Comparison of ENCODE assay signal across 24 cellular contexts in the genomic region with DNA sequence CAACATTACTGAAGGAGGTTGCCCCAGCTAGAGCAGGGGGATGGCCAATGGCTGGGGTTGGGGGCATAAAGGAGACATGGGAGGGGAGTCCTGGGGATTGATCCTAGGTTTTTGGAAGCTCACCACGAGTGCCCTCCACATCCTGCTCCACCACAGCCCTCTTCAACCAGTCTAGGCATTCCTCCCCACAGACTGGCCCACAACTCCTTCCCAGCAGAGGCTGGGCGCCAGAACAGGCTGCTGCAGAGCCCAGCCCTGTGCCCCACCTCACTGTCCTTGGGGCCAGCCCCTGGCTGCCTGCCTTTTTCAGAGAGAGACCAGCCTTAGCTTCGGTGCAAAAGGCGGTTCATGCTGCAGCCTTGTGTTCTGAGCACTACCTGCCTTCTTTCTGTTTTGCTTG. TPM values are rescaled to one million over a fixed set of nuclear protein-coding genes. Genes with fewer than 3 reads are reported as not detected.
A peak's percentile ranks its signal among the peaks of the same experiment; 100 is the strongest.
DNase-seq lines count a peak whose midpoint lies in the region; ATAC-seq, FAIRE-seq and TF ChIP-seq lines count a peak whose summit lies in the region.
"Had no signal": no experiment of that assay in that cellular context is flagged by ENCODE, and none has a peak within 500 bp of the region (broad histone marks: within the 10 kb centered on the region; RNA-seq: fewer than 3 reads in every experiment).

No MANE protein-coding gene starts in this region.

- H3K27ac Mint-ChIP-seq in Caco-2 (ENCODE audit: unreplicated experiment): no peak overlapping the region
- H3K27ac Mint-ChIP-seq: B cell; CD4-positive, alpha-beta T cell had no signal

- TF ChIP-seq RAD21 in HepG2 (CRISPR knock-in tag; IDR thresholded peaks at IDR 0.05): no peak

- no peaks in the 10 kb centered on the region for H3K9me3 Mint-ChIP-seq in Caco-2 (ENCODE audit: unreplicated experiment)
- H3K9me3 Mint-ChIP-seq: CD4-positive, alpha-beta T cell had no signal

- H3K4me3 ChIP-seq in HepG2 (replicated peaks in 1 of 3; ENCODE audit: insufficient read depth in 1 of 3, low read depth in 2 of 3, low read length in 3 of 3) (no peak overlapping the region), right lobe of liver (no peak overlapping the region), lung (no peak overlapping the region), osteoblast (ENCODE audit: insufficient read depth, low read length) (no peak overlapping the region), upper lobe of right lung (no peak overlapping the region), Caco-2 (ENCODE audit: low read depth, low read length) (no peak overlapping the region)
- H3K4me3 ChIP-seq: BLaER1 had no signal

- no peaks in the 10 kb centered on the region for H3K27me3 Mint-ChIP-seq in Caco-2 (ENCODE audit: insufficient read depth, unreplicated experiment)
- H3K27me3 Mint-ChIP-seq: B cell; CD4-positive, alpha-beta T cell had no signal

- no peaks in the 10 kb centered on the region for H3K79me2 ChIP-seq in HepG2 (ENCODE audit: insufficient read depth, low read length)
- H3K79me2 ChIP-seq in osteoblast (ENCODE audit: insufficient read depth, low read length): no peaks in the 10 kb centered on the region

- TF ChIP-seq POLR2A in HepG2 (IDR thresholded peaks at IDR 0.05; ENCODE audit: insufficient read depth in 1 of 2, low read depth in 2 of 2, low read length in 2 of 2) (no peak), right lobe of liver (IDR thresholded peaks at IDR 0.05) (no peak)

- DNase-seq in HepG2 (ENCODE audit: low spot score): no peak
- DNase-seq in right lobe of liver: no peak
- peak; percentile 21 for DNase-seq in lung (ENCODE audit: low spot score)
- peak; percentile 9 for DNase-seq in osteoblast (ENCODE audit: insufficient read length, low spot score, missing footprints)
- no peak for DNase-seq in upper lobe of right lung
- DNase-seq in Caco-2: no peak
- DNase-seq in CD1c-positive myeloid dendritic cell (ENCODE audit: extremely low spot score): no peak
- DNase-seq: Calu3; CD4-positive, alpha-beta T cell; CD8-positive, alpha-beta memory T cell; DMS53; DMS79 treated with DMSO at 0.1 percent for 48 hours; GF-D8; H7 had no signal

- no peaks in the 10 kb centered on the region for H3K9me3 ChIP-seq in HepG2 (ENCODE audit: low read length)
- no peaks in the 10 kb centered on the region for H3K9me3 ChIP-seq in right lobe of liver
- peaks cover 0 to 7% of the 10 kb centered on the region in 2 donors for H3K9me3 ChIP-seq in lung (ENCODE audit: control insufficient read depth in 2 of 2, insufficient read depth in 1 of 2, low read length in 1 of 2)
- H3K9me3 ChIP-seq in osteoblast (ENCODE audit: low read depth, low read length): no peaks in the 10 kb centered on the region
- no peaks in the 10 kb centered on the region for H3K9me3 ChIP-seq in upper lobe of right lung
- H3K9me3 ChIP-seq in Caco-2: no peaks in the 10 kb centered on the region
- H3K9me3 ChIP-seq: BLaER1 had no signal

- no peaks in the 10 kb centered on the region for H3K36me3 ChIP-seq in HepG2 (replicated peaks in 1 of 2; ENCODE audit: control insufficient read depth in 1 of 2, insufficient read depth in 2 of 2, low read length in 2 of 2)
- no peaks in the 10 kb centered on the region for H3K36me3 ChIP-seq in right lobe of liver
- peaks cover 0 to 2% of the 10 kb centered on the region in 2 donors for H3K36me3 ChIP-seq in lung (ENCODE audit: control insufficient read depth in 2 of 2, insufficient read depth in 2 of 2, low read length in 2 of 2)
- no peaks in the 10 kb centered on the region for H3K36me3 ChIP-seq in osteoblast (ENCODE audit: insufficient read depth, low read length)
- H3K36me3 ChIP-seq in upper lobe of right lung: no peaks in the 10 kb centered on the region
- no peaks in the 10 kb centered on the region for H3K36me3 ChIP-seq in Caco-2 (ENCODE audit: control insufficient read depth, insufficient read depth, low read length)

- no peak overlapping the region for H3K4me2 ChIP-seq in HepG2 (ENCODE audit: low read depth, low read length)
- no peak overlapping the region for H3K4me2 ChIP-seq in osteoblast (ENCODE audit: insufficient read depth, low read length)
- H3K4me2 ChIP-seq: BLaER1 had no signal

- CTCF ChIA-PET in HepG2 (lab: Yijun Ruan, JAX; ENCODE audit: low intra/inter-chr PET ratio, low total read pairs): no interaction called here
- CTCF ChIA-PET in Caco-2 (lab: Charles Lee): no interaction called here

- H3K36me3 Mint-ChIP-seq in Caco-2 (ENCODE audit: insufficient read depth, unreplicated experiment): no peaks in the 10 kb centered on the region

- no peaks in the 10 kb centered on the region for H3K27me3 ChIP-seq in HepG2 (ENCODE audit: control insufficient read depth in 1 of 2, insufficient read depth in 2 of 2, low read length in 2 of 2)
- H3K27me3 ChIP-seq in right lobe of liver: no peaks in the 10 kb centered on the region
- H3K27me3 ChIP-seq in lung (ENCODE audit: control insufficient read depth, insufficient read depth): no peaks in the 10 kb centered on the region
- H3K27me3 ChIP-seq in osteoblast (ENCODE audit: insufficient read depth, low read length): no peaks in the 10 kb centered on the region
- no peaks in the 10 kb centered on the region for H3K27me3 ChIP-seq in upper lobe of right lung
- H3K27me3 ChIP-seq in Caco-2 (replicated peaks; ENCODE audit: control insufficient read depth, insufficient read depth, low read length): no peaks in the 10 kb centered on the region
- H3K27me3 ChIP-seq: BLaER1 had no signal

- intact Hi-C loops in HepG2 (cut with micrococcal nuclease; ENCODE audit: unreplicated experiment) (no loop called here), right lobe of liver (cut with DNase I) (no loop called here), upper lobe of right lung (cut with DNase I) (no loop called here), Caco-2 (cut with micrococcal nuclease; ENCODE audit: unreplicated experiment) (no loop called here)

- in situ Hi-C loops in HepG2 (cut with HindIII; ENCODE audit: extremely low pct_ligation_motif_present, low pct_unique_long_range_greater_than_20kb): no loop called here

- H3K27ac ChIP-seq in HepG2 (ENCODE audit: extremely low read length, insufficient read depth, low read length): no peak overlapping the region
- H3K27ac ChIP-seq in right lobe of liver: no peak overlapping the region
- H3K27ac ChIP-seq in lung (ENCODE audit: low read depth in 1 of 2, low read length in 1 of 2): no peak overlapping the region
- H3K27ac ChIP-seq in osteoblast (ENCODE audit: low read depth, low read length): no peak overlapping the region
- no peak overlapping the region for H3K27ac ChIP-seq in upper lobe of right lung
- H3K27ac ChIP-seq: 22Rv1, BLaER1, C4-2B had no signal

- H2AFZ ChIP-seq in HepG2 (ENCODE audit: low read length) (no peak overlapping the region), osteoblast (ENCODE audit: low read length) (no peak overlapping the region)

- H3K4me1 ChIP-seq in HepG2 (ENCODE audit: insufficient read depth, low read length): peaks cover 12% of the 10 kb centered on the region
- no peaks in the 10 kb centered on the region for H3K4me1 ChIP-seq in right lobe of liver
- no peaks in the 10 kb centered on the region for H3K4me1 ChIP-seq in lung (ENCODE audit: control insufficient read depth in 2 of 2, insufficient read depth in 2 of 2, low read length in 2 of 2)
- no peaks in the 10 kb centered on the region for H3K4me1 ChIP-seq in osteoblast (ENCODE audit: insufficient read depth, low read length)
- no peaks in the 10 kb centered on the region for H3K4me1 ChIP-seq in upper lobe of right lung
- H3K4me1 ChIP-seq in Caco-2: no peaks in the 10 kb centered on the region
- H3K4me1 ChIP-seq: BLaER1 had no signal

- no peak for TF ChIP-seq EP300 in HepG2 (IDR thresholded peaks at IDR 0.05; ENCODE audit: low read depth in 2 of 2, low read length in 2 of 2)
- TF ChIP-seq EP300 in HepG2 (CRISPR knock-in tag; IDR thresholded peaks at IDR 0.05; ENCODE audit: borderline replicate concordance): no peak

- BruUV-seq in HepG2 (replicated peaks; lab: Mats Ljungman, UMichigan): no TSS peak
- no TSS peak for BruUV-seq in Caco-2 (replicated peaks; lab: Mats Ljungman, UMichigan)

- no peak overlapping the region for H3K4me3 Mint-ChIP-seq in Caco-2 (ENCODE audit: unreplicated experiment)
- H3K4me3 Mint-ChIP-seq: B cell; CD4-positive, alpha-beta T cell; CD8-positive, alpha-beta memory T cell had no signal

- FAIRE-seq in HepG2 (lab: Jason Lieb, UNC): no peak
- FAIRE-seq: A204.1, GM12891, GM18507, H1 had no signal

- WGBS in HepG2 (ENCODE audit: low lambda C conversion rate): 66% methylated on average over 4 of the region's 4 CpGs
- 100% methylated on average over 1 of the region's 4 CpGs for WGBS in right lobe of liver (ENCODE audit: insufficient coverage, low coverage, low lambda C conversion rate, missing lambda C conversion rate)
- WGBS in lung, 2 donors: 72 to 88% methylated on average over 4 of the region's 4 CpGs

- H4K20me1 ChIP-seq in HepG2 (ENCODE audit: insufficient read depth, low read length) (no peaks in the 10 kb centered on the region), osteoblast (ENCODE audit: insufficient read depth, low read length) (no peaks in the 10 kb centered on the region)
- H4K20me1 ChIP-seq: BLaER1 had no signal

- H3K9ac ChIP-seq in HepG2 (ENCODE audit: insufficient read depth, low read depth, low read length): no peak overlapping the region
- H3K9ac ChIP-seq: BLaER1 had no signal

- H3K4me1 Mint-ChIP-seq in Caco-2 (ENCODE audit: low read depth, unreplicated experiment): no peaks in the 10 kb centered on the region
- H3K4me1 Mint-ChIP-seq: B cell; CD8-positive, alpha-beta memory T cell had no signal

- POLR2A ChIA-PET in HepG2 (lab: Yijun Ruan, JAX): interaction anchor here (1.1 kb wide), 1 partner anchor 16 kb away, joined by 5 read pairs; no protein-coding TSS in a partner anchor
- POLR2A ChIA-PET in Caco-2 (lab: Charles Lee): no interaction called here

- peak; percentile 30; the same call in 1 of the 3 replicates for ATAC-seq in HepG2
- no peak for ATAC-seq in right lobe of liver
- ATAC-seq in lung (ENCODE audit: insufficient read depth, low FRiP score): no peak
- ATAC-seq in upper lobe of right lung: peak; percentile 28
- no peak for ATAC-seq in GM21529 (IDR thresholded peaks at IDR 0.05; ENCODE audit: unreplicated experiment)
- ATAC-seq: HCT116 had no signal

- TF ChIP-seq CTCF in HepG2 (CRISPR knock-in tag; IDR thresholded peaks at IDR 0.05): no peak
- no peak for TF ChIP-seq CTCF in right lobe of liver (IDR thresholded peaks at IDR 0.05)
- no peak for TF ChIP-seq CTCF in lung (IDR thresholded peaks at IDR 0.05; ENCODE audit: control extremely low read depth, extremely low read depth)
- no peak for TF ChIP-seq CTCF in osteoblast (IDR thresholded peaks at IDR 0.05; ENCODE audit: extremely low read depth, low read depth, low read length)
- TF ChIP-seq CTCF in upper lobe of right lung (IDR thresholded peaks at IDR 0.05): no peak
- TF ChIP-seq CTCF in Caco-2 (IDR thresholded peaks at IDR 0.05; ENCODE audit: insufficient read depth in 1 of 2, low read depth in 1 of 2, low read length in 1 of 2, severe bottlenecking in 1 of 2, unreplicated experiment in 1 of 2): no peak

RNA-seq across cellular contexts. Expression of gene RPP40, which starts 16.4 kb away (rescaled TPM):
- total RNA-seq in HepG2 (2016; rRNA removed; fragmentation: Illumina TruSeq; extraction: Trizol) (41.2 and 64.0 TPM in 2 replicates), right lobe of liver (10 to 100 TPM in 1 of 6 experiments, 1 to 10 TPM in 5; 2.8 to 15.5 (median 5.5) TPM), lung (1 to 10 TPM; 6.3 to 7.7 TPM), osteoblast (8.0 and 8.3 TPM in 2 replicates), upper lobe of right lung (5.2 TPM), Caco-2 (2022) (11.6 and 13.1 TPM in 2 replicates)
- 6.2 and 9.4 TPM in 2 replicates for total RNA-seq in HepG2 (2016; cell fraction: cytosol; rRNA removed; fragmentation: Illumina TruSeq; extraction: Trizol; ENCODE audit: low read depth)
- 44.8 and 65.5 TPM in 2 replicates for total RNA-seq in HepG2 (2016; cell fraction: insoluble cytoplasmic fraction; rRNA removed; fragmentation: Illumina TruSeq; extraction: Trizol)
- 13.3 and 13.7 TPM in 2 replicates for total RNA-seq in HepG2 (2016; cell fraction: membrane; rRNA removed; fragmentation: Illumina TruSeq; extraction: Trizol)
- 22.1 and 24.0 TPM in 2 replicates for total RNA-seq in HepG2 (2016; cell fraction: nucleus; rRNA removed; fragmentation: Illumina TruSeq; extraction: Trizol)
- polyA plus RNA-seq in HepG2 (2011; rRNA removed) (18.0 and 19.4 TPM in 2 replicates), lung (1 to 10 TPM; 4.4 to 8.5 TPM)
- 7.7 and 14.3 TPM in 2 replicates for polyA plus RNA-seq in HepG2 (2011; cell fraction: cytosol; rRNA removed)
- polyA plus RNA-seq in HepG2 (2011; cell fraction: nucleus; rRNA removed): 6.5 and 6.6 TPM in 2 replicates
- polyA plus RNA-seq in HepG2 (2012): 26.7 and 29.8 TPM in 2 replicates
- 15.4 and 17.1 TPM in 2 replicates for polyA plus RNA-seq in HepG2 (2016; cell fraction: cytosol; fragmentation: Illumina TruSeq; extraction: Trizol; ENCODE audit: low read depth)
- polyA plus RNA-seq in HepG2 (2016; cell fraction: insoluble cytoplasmic fraction; fragmentation: Illumina TruSeq; extraction: Trizol; ENCODE audit: low read depth): 66.0 and 77.9 TPM in 2 replicates
- polyA plus RNA-seq in HepG2 (2016; cell fraction: membrane; fragmentation: Illumina TruSeq; extraction: Trizol; ENCODE audit: low read depth): 17.5 and 18.0 TPM in 2 replicates
- polyA plus RNA-seq in HepG2 (2016; cell fraction: nucleus; fragmentation: Illumina TruSeq; extraction: Trizol; ENCODE audit: insufficient read depth, low read depth): 29.6 and 31.9 TPM in 2 replicates
- 9.4 and 13.4 TPM in 2 replicates for polyA minus RNA-seq in HepG2 (2011; rRNA and poly(A)+ RNA removed; ENCODE audit: low replicate concordance)
- 6.6 and 7.6 TPM in 2 replicates for polyA minus RNA-seq in HepG2 (2011; cell fraction: cytosol; rRNA and poly(A)+ RNA removed)
- 24.3 and 26.1 TPM in 2 replicates for polyA minus RNA-seq in HepG2 (2011; cell fraction: nucleus; rRNA and poly(A)+ RNA removed)

Comparison
In these comparisons a context has a peak if more than half of its experiments do, and no peak if none do; other contexts are left out.
1. ATAC-seq: peak in HepG2 (single experiment) and upper lobe of right lung (single experiment); none in right lobe of liver (0 of 4), lung (single experiment) and GM21529 (single experiment).
2. DNase-seq: peak in lung (single experiment) and osteoblast (single experiment); none in HepG2 (single experiment), right lobe of liver (0 of 3), upper lobe of right lung (single experiment), Caco-2 (0 of 2) and CD1c-positive myeloid dendritic cell (single experiment).